Comparison of ENCODE assay signal across 15 cellular contexts in genomic region chr9:95923794-95924193, GRCh38.
"Had no signal": no experiment of that assay in that cellular context is flagged by ENCODE, and none has a peak within 500 bp of the region (broad histone marks: within the 10 kb centered on the region; RNA-seq: fewer than 3 reads in every experiment).

No MANE protein-coding gene starts in this region.

- H3K9me3 Mint-ChIP-seq: activated naive CD4-positive, alpha-beta T cell treated with anti-CD3 and anti-CD28 coated beads, Interleukin-2, amount 50 U/mL, for 72 hours; memory B cell; naive thymus-derived CD4-positive, alpha-beta T cell; neural progenitor cell; stimulated activated memory B cell treated with anti-CD40 and anti-IgM and Interleukin-4, amounts not matched to agents 10 μg/mL and 1 μg/mL and 100 μg/mL, for 72 hours had no signal

- H3K4me3 Mint-ChIP-seq: memory B cell; naive thymus-derived CD4-positive, alpha-beta T cell; neural progenitor cell; stimulated activated memory B cell treated with anti-CD40 and anti-IgM and Interleukin-4, amounts not matched to agents 10 μg/mL and 1 μg/mL and 100 μg/mL, for 72 hours had no signal

- H3K4me1 ChIP-seq: left ventricle myocardium inferior, neural progenitor cell, right atrium auricular region had no signal

- H3K9me3 ChIP-seq: left ventricle myocardium inferior, right atrium auricular region had no signal

- H3K4me3 ChIP-seq: left ventricle myocardium inferior, neural progenitor cell, right atrium auricular region, smooth muscle cell had no signal

- DNase-seq: activated CD4-positive, alpha-beta T cell treated with anti-CD3 and anti-CD28 coated beads, Interleukin-2, amount 50 U/mL, for 4 hours; activated gamma-delta T cell; dermis blood vessel endothelial cell; effector memory CD4-positive, alpha-beta T cell; left ventricle myocardium inferior; naive thymus-derived CD4-positive, alpha-beta T cell; stimulated activated CD4-positive, alpha-beta T cell treated with anti-CD3 and anti-CD28 coated beads, Interleukin-4, amount 100 ng/mL, for 4 hours; WERI-Rb-1 had no signal

- ATAC-seq: activated naive CD4-positive, alpha-beta T cell treated with anti-CD3 and anti-CD28 coated beads, Interleukin-2, amount 50 U/mL, for 72 hours; naive thymus-derived CD4-positive, alpha-beta T cell; stimulated activated memory B cell treated with anti-CD40 and anti-IgM and Interleukin-4, amounts not matched to agents 10 μg/mL and 1 μg/mL and 100 μg/mL, for 72 hours had no signal

- H3K27me3 Mint-ChIP-seq: memory B cell; naive thymus-derived CD4-positive, alpha-beta T cell; progenitor cell of endocrine pancreas; stimulated activated memory B cell treated with anti-CD40 and anti-IgM and Interleukin-4, amounts not matched to agents 10 μg/mL and 1 μg/mL and 100 μg/mL, for 72 hours had no signal

- H3K4me1 Mint-ChIP-seq: memory B cell; neural progenitor cell; stimulated activated memory B cell treated with anti-CD40 and anti-IgM and Interleukin-4, amounts not matched to agents 10 μg/mL and 1 μg/mL and 100 μg/mL, for 72 hours had no signal

- H3K27ac Mint-ChIP-seq: activated naive CD4-positive, alpha-beta T cell treated with anti-CD3 and anti-CD28 coated beads, Interleukin-2, amount 50 U/mL, for 72 hours; memory B cell; naive thymus-derived CD4-positive, alpha-beta T cell; neural progenitor cell; progenitor cell of endocrine pancreas; stimulated activated memory B cell treated with anti-CD40 and anti-IgM and Interleukin-4, amounts not matched to agents 10 μg/mL and 1 μg/mL and 100 μg/mL, for 72 hours had no signal
